1 cellular context compared by ENCODE assay signal in the genomic region with DNA sequence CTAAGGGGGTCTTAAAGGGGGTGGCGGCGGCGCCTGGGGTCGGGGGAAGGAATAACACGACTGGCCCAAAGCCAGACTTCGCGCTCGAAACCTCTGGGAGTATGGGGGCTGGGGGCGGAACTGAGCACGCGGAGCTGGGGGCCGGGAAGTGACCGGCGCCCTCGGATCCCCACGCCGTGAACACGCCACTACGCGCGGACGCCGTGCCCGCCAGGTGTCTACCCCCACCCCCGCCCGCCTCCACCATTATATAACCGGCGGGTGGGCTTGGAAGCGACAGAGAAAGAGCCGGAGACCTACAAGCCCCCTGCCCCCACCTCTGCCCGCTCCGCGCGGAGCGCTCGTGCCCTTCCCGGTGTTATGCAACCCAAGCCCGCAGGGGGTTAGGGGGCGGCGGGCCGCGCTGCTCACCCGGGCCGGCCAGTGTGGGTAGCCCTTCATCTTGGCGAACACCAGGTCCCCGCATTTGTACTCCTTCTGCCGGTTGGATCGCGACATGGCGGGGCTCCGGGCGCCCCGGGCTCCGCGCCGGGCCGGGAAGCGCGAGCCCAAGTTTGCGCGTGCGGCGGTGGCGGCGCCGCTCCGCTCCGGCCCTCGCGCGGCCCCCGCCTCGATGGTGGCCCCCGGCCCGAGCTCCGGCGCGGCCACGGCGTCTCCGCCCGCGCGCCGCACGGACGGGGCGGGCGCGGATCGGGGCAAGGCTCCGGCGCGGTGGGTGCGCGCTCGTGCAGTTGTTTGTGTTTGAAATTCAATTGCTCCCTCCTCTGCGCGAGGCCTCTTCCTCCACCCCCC.
TF ChIP-seq lines count a peak whose summit lies in the region.

A gene (minus strand): TSS at position 744 of the 792 bp plus-strand sequence. CDS start 246 bp downstream, at position 498.

TF ChIP-seq in HepG2, 621 proteins besides CTCF, POLR2A, EP300 and RAD21 (continued from another document and continues in another):
- TF ChIP-seq, protein P1, sequence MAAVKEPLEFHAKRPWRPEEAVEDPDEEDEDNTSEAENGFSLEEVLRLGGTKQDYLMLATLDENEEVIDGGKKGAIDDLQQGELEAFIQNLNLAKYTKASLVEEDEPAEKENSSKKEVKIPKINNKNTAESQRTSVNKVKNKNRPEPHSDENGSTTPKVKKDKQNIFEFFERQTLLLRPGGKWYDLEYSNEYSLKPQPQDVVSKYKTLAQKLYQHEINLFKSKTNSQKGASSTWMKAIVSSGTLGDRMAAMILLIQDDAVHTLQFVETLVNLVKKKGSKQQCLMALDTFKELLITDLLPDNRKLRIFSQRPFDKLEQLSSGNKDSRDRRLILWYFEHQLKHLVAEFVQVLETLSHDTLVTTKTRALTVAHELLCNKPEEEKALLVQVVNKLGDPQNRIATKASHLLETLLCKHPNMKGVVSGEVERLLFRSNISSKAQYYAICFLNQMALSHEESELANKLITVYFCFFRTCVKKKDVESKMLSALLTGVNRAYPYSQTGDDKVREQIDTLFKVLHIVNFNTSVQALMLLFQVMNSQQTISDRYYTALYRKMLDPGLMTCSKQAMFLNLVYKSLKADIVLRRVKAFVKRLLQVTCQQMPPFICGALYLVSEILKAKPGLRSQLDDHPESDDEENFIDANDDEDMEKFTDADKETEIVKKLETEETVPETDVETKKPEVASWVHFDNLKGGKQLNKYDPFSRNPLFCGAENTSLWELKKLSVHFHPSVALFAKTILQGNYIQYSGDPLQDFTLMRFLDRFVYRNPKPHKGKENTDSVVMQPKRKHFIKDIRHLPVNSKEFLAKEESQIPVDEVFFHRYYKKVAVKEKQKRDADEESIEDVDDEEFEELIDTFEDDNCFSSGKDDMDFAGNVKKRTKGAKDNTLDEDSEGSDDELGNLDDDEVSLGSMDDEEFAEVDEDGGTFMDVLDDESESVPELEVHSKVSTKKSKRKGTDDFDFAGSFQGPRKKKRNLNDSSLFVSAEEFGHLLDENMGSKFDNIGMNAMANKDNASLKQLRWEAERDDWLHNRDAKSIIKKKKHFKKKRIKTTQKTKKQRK (IDR thresholded peaks at IDR 0.05; ENCODE audit: low read length), result no peak
- TF ChIP-seq ZNF343 (CRISPR knock-in tag; IDR thresholded peaks at IDR 0.05), result no peak
- no peak for TF ChIP-seq ATM (IDR thresholded peaks at IDR 0.05; ENCODE audit: borderline replicate concordance)
- TF ChIP-seq, protein P2, sequence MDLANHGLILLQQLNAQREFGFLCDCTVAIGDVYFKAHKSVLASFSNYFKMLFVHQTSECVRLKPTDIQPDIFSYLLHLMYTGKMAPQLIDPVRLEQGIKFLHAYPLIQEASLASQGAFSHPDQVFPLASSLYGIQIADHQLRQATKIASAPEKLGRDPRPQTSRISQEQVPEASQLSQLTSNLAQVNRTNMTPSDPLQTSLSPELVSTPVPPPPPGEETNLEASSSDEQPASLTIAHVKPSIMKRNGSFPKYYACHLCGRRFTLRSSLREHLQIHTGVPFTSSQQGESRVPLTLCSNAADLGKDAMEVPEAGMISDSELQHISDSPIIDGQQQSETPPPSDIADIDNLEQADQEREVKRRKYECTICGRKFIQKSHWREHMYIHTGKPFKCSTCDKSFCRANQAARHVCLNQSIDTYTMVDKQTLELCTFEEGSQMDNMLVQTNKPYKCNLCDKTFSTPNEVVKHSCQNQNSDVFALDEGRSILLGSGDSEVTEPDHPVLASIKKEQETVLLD (CRISPR knock-in tag; IDR thresholded peaks at IDR 0.05; ENCODE audit: low read depth), result peak; percentile 9; the same call in 1 of the 2 replicates
- peak; percentile 43 for TF ChIP-seq PHF8 (CRISPR knock-in tag; IDR thresholded peaks at IDR 0.05)
- TF ChIP-seq, protein P3, sequence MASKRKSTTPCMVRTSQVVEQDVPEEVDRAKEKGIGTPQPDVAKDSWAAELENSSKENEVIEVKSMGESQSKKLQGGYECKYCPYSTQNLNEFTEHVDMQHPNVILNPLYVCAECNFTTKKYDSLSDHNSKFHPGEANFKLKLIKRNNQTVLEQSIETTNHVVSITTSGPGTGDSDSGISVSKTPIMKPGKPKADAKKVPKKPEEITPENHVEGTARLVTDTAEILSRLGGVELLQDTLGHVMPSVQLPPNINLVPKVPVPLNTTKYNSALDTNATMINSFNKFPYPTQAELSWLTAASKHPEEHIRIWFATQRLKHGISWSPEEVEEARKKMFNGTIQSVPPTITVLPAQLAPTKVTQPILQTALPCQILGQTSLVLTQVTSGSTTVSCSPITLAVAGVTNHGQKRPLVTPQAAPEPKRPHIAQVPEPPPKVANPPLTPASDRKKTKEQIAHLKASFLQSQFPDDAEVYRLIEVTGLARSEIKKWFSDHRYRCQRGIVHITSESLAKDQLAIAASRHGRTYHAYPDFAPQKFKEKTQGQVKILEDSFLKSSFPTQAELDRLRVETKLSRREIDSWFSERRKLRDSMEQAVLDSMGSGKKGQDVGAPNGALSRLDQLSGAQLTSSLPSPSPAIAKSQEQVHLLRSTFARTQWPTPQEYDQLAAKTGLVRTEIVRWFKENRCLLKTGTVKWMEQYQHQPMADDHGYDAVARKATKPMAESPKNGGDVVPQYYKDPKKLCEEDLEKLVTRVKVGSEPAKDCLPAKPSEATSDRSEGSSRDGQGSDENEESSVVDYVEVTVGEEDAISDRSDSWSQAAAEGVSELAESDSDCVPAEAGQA (IDR thresholded peaks at IDR 0.05; ENCODE audit: low read depth), result no peak
- TF ChIP-seq, protein P3 (CRISPR knock-in tag; IDR thresholded peaks at IDR 0.05; ENCODE audit: borderline replicate concordance), result peak; percentile 33; the same call in 1 of the 2 replicates
- no peak for TF ChIP-seq SATB2 (CRISPR knock-in tag; IDR thresholded peaks at IDR 0.05)
- no peak for TF ChIP-seq CC2D1A (CRISPR knock-in tag; IDR thresholded peaks at IDR 0.05)
- peak; percentile 88 for TF ChIP-seq FOXM1 (CRISPR knock-in tag; IDR thresholded peaks at IDR 0.05)
- TF ChIP-seq, protein P4, sequence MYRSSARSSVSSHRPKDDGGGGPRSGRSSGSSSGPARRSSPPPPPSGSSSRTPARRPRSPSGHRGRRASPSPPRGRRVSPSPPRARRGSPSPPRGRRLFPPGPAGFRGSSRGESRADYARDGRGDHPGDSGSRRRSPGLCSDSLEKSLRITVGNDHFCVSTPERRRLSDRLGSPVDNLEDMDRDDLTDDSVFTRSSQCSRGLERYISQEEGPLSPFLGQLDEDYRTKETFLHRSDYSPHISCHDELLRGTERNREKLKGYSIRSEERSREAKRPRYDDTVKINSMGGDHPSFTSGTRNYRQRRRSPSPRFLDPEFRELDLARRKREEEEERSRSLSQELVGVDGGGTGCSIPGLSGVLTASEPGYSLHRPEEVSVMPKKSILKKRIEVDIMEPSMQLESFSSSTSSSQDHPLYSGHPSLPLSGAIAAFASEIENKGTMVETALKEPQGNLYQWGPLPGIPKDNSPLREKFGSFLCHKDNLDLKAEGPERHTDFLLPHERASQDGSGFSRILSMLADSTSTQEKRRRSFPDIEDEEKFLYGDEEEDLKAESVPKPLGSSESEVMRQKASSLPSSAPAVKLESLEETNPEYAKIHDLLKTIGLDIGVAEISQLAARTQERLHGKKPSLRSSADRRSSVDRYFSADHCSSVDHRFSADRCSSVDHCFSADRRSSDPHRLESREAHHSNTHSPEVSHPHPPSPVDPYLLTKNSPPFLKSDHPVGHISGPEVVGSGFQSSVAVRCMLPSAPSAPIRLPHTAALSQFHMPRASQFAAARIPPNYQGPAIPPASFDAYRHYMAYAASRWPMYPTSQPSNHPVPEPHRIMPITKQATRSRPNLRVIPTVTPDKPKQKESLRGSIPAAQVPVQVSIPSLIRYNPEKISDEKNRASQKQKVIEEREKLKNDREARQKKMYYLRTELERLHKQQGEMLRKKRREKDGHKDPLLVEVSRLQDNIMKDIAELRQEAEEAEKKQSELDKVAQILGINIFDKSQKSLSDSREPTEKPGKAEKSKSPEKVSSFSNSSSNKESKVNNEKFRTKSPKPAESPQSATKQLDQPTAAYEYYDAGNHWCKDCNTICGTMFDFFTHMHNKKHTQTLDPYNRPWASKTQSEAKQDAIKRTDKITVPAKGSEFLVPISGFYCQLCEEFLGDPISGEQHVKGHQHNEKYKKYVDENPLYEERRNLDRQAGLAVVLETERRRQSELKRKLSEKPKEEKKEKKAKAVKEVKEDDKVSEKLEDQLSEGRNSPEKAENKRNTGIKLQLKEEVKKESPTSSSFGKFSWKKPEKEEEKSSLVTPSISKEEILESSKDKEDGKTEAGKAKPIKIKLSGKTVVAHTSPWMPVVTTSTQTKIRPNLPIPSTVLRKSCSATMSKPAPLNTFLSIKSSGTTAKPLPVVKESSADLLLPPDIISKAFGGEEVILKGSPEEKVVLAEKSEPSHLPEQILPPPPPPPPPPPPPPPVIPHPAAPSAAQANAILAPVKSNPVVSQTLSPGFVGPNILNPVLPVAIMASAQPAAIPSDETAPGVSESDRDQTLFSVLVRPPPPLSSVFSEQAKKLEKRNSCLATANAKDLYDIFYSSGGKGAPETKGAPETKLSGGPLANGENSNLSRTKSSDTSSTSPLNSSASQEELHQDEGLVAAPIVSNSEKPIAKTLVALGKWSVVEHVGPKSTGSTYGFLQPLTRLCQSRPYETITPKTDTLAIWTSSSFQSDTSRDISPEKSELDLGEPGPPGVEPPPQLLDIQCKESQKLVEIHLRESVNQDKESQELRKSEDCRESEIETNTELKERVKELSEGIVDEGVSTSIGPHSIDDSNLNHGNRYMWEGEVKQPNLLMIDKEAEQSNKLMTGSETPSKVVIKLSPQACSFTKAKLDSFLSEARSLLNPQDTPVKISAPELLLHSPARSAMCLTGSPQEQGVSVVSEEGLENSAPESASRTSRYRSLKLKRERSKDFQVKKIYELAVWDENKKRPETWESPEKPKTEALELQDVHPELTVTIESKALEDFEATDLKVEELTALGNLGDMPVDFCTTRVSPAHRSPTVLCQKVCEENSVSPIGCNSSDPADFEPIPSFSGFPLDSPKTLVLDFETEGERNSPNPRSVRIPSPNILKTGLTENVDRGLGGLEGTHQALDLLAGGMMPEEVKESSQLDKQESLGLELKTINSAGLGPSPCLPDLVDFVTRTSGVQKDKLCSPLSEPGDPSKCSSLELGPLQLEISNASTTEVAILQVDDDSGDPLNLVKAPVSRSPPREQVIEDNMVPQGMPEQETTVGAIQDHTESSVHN (CRISPR knock-in tag; IDR thresholded peaks at IDR 0.05), result no peak
- TF ChIP-seq KAT7 (CRISPR knock-in tag; IDR thresholded peaks at IDR 0.05; ENCODE audit: borderline replicate concordance), result peak; percentile 14; the same call in 1 of the 2 replicates
- TF ChIP-seq ZNF138 (CRISPR knock-in tag; IDR thresholded peaks at IDR 0.05; ENCODE audit: low read depth), result 0 out of 2 replicates have a peak, but pooled peaks have one; percentile 41
- TF ChIP-seq XRCC5 (optimal IDR thresholded peaks at IDR 0.05; ENCODE audit: low read length), result no peak
- TF ChIP-seq, protein P5, sequence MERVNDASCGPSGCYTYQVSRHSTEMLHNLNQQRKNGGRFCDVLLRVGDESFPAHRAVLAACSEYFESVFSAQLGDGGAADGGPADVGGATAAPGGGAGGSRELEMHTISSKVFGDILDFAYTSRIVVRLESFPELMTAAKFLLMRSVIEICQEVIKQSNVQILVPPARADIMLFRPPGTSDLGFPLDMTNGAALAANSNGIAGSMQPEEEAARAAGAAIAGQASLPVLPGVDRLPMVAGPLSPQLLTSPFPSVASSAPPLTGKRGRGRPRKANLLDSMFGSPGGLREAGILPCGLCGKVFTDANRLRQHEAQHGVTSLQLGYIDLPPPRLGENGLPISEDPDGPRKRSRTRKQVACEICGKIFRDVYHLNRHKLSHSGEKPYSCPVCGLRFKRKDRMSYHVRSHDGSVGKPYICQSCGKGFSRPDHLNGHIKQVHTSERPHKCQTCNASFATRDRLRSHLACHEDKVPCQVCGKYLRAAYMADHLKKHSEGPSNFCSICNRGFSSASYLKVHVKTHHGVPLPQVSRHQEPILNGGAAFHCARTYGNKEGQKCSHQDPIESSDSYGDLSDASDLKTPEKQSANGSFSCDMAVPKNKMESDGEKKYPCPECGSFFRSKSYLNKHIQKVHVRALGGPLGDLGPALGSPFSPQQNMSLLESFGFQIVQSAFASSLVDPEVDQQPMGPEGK (CRISPR knock-in tag; IDR thresholded peaks at IDR 0.05), result peak; percentile 78
- 0 out of 2 replicates have a peak, but pooled peaks have one; percentile 24 for TF ChIP-seq HIVEP1 (CRISPR knock-in tag; IDR thresholded peaks at IDR 0.05)
- TF ChIP-seq ZSCAN9 (CRISPR knock-in tag; IDR thresholded peaks at IDR 0.05; ENCODE audit: borderline replicate concordance), result no peak
- 0 out of 2 replicates have a peak, but pooled peaks have one; percentile 19 for TF ChIP-seq ZBTB7B (CRISPR knock-in tag; IDR thresholded peaks at IDR 0.05)
- peak; percentile 98 for TF ChIP-seq ZNF263 (CRISPR knock-in tag; IDR thresholded peaks at IDR 0.05)
- TF ChIP-seq KDM2A (CRISPR knock-in tag; IDR thresholded peaks at IDR 0.05; ENCODE audit: borderline replicate concordance, low read depth), result 0 out of 2 replicates have a peak, but pooled peaks have one; percentile 23
- no peak for TF ChIP-seq TP53 (CRISPR knock-in tag; conservative IDR thresholded peaks at IDR 0.05)
- TF ChIP-seq DMAP1 (CRISPR knock-in tag; IDR thresholded peaks at IDR 0.05), result 0 out of 2 replicates have a peak, but pooled peaks have one; percentile 38
- TF ChIP-seq YEATS4 (CRISPR knock-in tag; IDR thresholded peaks at IDR 0.05; ENCODE audit: borderline replicate concordance), result peak; percentile 49; the same call in 1 of the 2 replicates
- TF ChIP-seq ZKSCAN5 (CRISPR knock-in tag; IDR thresholded peaks at IDR 0.05), result no peak
- no peak for TF ChIP-seq ZNF354B (CRISPR knock-in tag; IDR thresholded peaks at IDR 0.05)
- TF ChIP-seq KMT2B (CRISPR knock-in tag; IDR thresholded peaks at IDR 0.05), result peak; percentile 51
- peak; percentile 67 for TF ChIP-seq CEBPG (CRISPR knock-in tag; IDR thresholded peaks at IDR 0.05)
- peak; percentile 64; the same call in 1 of the 2 replicates for TF ChIP-seq RBFOX2 (IDR thresholded peaks at IDR 0.05; ENCODE audit: low read depth, low read length)
- peak; percentile 58; the same call in 1 of the 2 replicates for TF ChIP-seq HNRNPL (IDR thresholded peaks at IDR 0.05; ENCODE audit: low read depth, low read length)
- TF ChIP-seq ZNF510 (CRISPR knock-in tag; IDR thresholded peaks at IDR 0.05; ENCODE audit: low read depth), result 0 out of 2 replicates have a peak, but pooled peaks have one; percentile 20
